Comparison of ENCODE assay signal across 8 cellular contexts in genomic region chr19:32345261-32346207, GRCh38. TPM values are rescaled to one million over a fixed set of nuclear protein-coding genes. Genes with fewer than 3 reads are reported as not detected.
DNase-seq lines count a peak whose midpoint lies in the region; FAIRE-seq and TF ChIP-seq lines count a peak whose summit lies in the region.

TSS of gene ZNF507 (plus strand) at chr19:32345610. CDS start at chr19:32352831, 7,221 bp downstream.

- TF ChIP-seq POLR2A in endothelial cell of umbilical vein (IDR thresholded peaks at IDR 0.05; ENCODE audit: low read depth, low read length) = peak; percentile 54

- peak within 1 kb of the TSS; percentile 93 for H3K9ac ChIP-seq in endothelial cell of umbilical vein (replicated peaks; ENCODE audit: extremely low read depth, insufficient read depth, low read length)

- intact Hi-C loops in endothelial cell of umbilical vein (cut with micrococcal nuclease) = loop anchor here (1.0 to 5.0 kb wide), 4 partner anchors 28 to 236 kb away; partner anchors contain the start of genes DPY19L3 and PDCD5

- BruUV-seq in endothelial cell of umbilical vein (replicated peaks; lab: Mats Ljungman, UMichigan) = TSS peak; percentile 38

- H3K4me1 ChIP-seq in endothelial cell of umbilical vein (ENCODE audit: control insufficient read depth, extremely low read depth, insufficient read depth, low read length) = peaks cover 13% of the 10 kb centered on the region

- no peaks in the 10 kb centered on the region for H3K9me1 ChIP-seq in endothelial cell of umbilical vein (replicated peaks; ENCODE audit: control insufficient read depth, extremely low read depth, insufficient read depth, low read length)

- no peaks in the 10 kb centered on the region for H3K9me3 ChIP-seq in endothelial cell of umbilical vein (replicated peaks; ENCODE audit: control insufficient read depth, insufficient read depth, low read length)

- peak within 1 kb of the TSS; percentile 88 to 93 (median 92) for H3K4me3 ChIP-seq in endothelial cell of umbilical vein (replicated peaks in 1 of 3; ENCODE audit: insufficient read depth in 1 of 3, low read depth in 1 of 3, low read length in 3 of 3)

- DNase-seq in Caki2 (ENCODE audit: low read depth) (peak; percentile 87), GM20000 (ENCODE audit: low spot score) (peak; percentile 95), HS-5 (ENCODE audit: low read depth) (peak; percentile 25), NOMO-1 treated with dmso at 0.1 percent for 144 hours (lab: John Stamatoyannopoulos, UW; ENCODE audit: unreplicated experiment) (peak; percentile 32), endothelial cell of umbilical vein (ENCODE audit: low read depth, low spot score) (peak; percentile 78), midbrain (lab: John Stamatoyannopoulos, UW) (peak; percentile 85)
- peak; percentile 63 for DNase-seq in activated CD8-positive, alpha-beta memory T cell treated with anti-CD3 and anti-CD28 coated beads, Interleukin-2, amount 50 U/mL, for 24 hours (ENCODE audit: extremely low read depth)
- DNase-seq in stimulated activated CD8-positive, alpha-beta memory T cell treated with anti-CD3 and anti-CD28 coated beads, Interleukin-15, amount 100 ng/mL, for 48 hours (ENCODE audit: low read depth in 2 of 2) = peak; percentile 76 to 79

- POLR2A ChIA-PET in endothelial cell of umbilical vein (lab: Charles Lee) = interaction anchor here (0.6 to 1.5 kb wide), 4 partner anchors 12 to 565 kb away, joined by 3 to 6 read pairs (median 4); partner anchors contain the start of gene DPY19L3

- H3K4me2 ChIP-seq in endothelial cell of umbilical vein (ENCODE audit: insufficient read depth, low read length) = peak within 1 kb of the TSS; percentile 99

- in situ Hi-C loops in Caki2 (cut with HindIII; ENCODE audit: low pct_unique_long_range_greater_than_20kb, low sequenced_read_pairs) = no loop called here

- H3K27ac ChIP-seq in endothelial cell of umbilical vein (ENCODE audit: insufficient read depth, low read depth, low read length) = peak within 1 kb of the TSS; percentile 73

- TF ChIP-seq CTCF in GM20000 (IDR thresholded peaks at IDR 0.05; ENCODE audit: extremely low read depth, missing control alignments) = no peak
- no peak for TF ChIP-seq CTCF in endothelial cell of umbilical vein (IDR thresholded peaks at IDR 0.05; ENCODE audit: extremely low read depth in 1 of 2, insufficient read depth in 1 of 2, low read depth in 1 of 2, low read length in 2 of 2)

- FAIRE-seq in endothelial cell of umbilical vein (lab: Jason Lieb, UNC) = peak; percentile 64

- CTCF ChIA-PET in endothelial cell of umbilical vein (lab: Charles Lee) = interaction anchor here (0.6 to 1.5 kb wide), 5 partner anchors 23 to 1663 kb away, joined by 3 to 4 read pairs (median 3); partner anchors contain the start of gene PDCD5

- peak within 1 kb of the TSS; percentile 96 for H2AFZ ChIP-seq in endothelial cell of umbilical vein (ENCODE audit: low read depth, low read length)

- peaks cover 0 to 2% of the 10 kb centered on the region in 2 experiments for H3K27me3 ChIP-seq in endothelial cell of umbilical vein (ENCODE audit: control insufficient read depth in 2 of 2, insufficient read depth in 2 of 2, low read length in 2 of 2)

- dilution Hi-C loops in endothelial cell of umbilical vein (cut with MboI; ENCODE audit: extremely low pct_ligation_motif_present, low sequenced_read_pairs) = no loop called here

- H3K79me2 ChIP-seq in endothelial cell of umbilical vein (ENCODE audit: control insufficient read depth, insufficient read depth, low read length) = peaks cover 39% of the 10 kb centered on the region

- H4K20me1 ChIP-seq in endothelial cell of umbilical vein (replicated peaks; ENCODE audit: control insufficient read depth, extremely low read depth, insufficient read depth, low read length) = no peaks in the 10 kb centered on the region

- H3K36me3 ChIP-seq in endothelial cell of umbilical vein (ENCODE audit: control insufficient read depth in 2 of 2, extremely low read depth in 1 of 2, insufficient read depth in 2 of 2, low read length in 2 of 2) = peaks cover 2 to 8% of the 10 kb centered on the region in 2 experiments

TF ChIP-seq in endothelial cell of umbilical vein, 7 proteins besides CTCF, POLR2A, EP300 and RAD21:
- TF ChIP-seq FOS (IDR thresholded peaks at IDR 0.05; ENCODE audit: borderline replicate concordance, insufficient read depth, low read length) (no peak), MYC (IDR thresholded peaks at IDR 0.05; ENCODE audit: low read depth, low read length) (no peak), JUN (IDR thresholded peaks at IDR 0.05; ENCODE audit: borderline replicate concordance, insufficient read depth, insufficient read length, low read depth) (no peak), MAX (IDR thresholded peaks at IDR 0.05; ENCODE audit: insufficient read depth, insufficient read length) (peak; percentile 82), POLR2AphosphoS5 (IDR thresholded peaks at IDR 0.05; ENCODE audit: insufficient read depth, low read depth, low read length) (peak; percentile 39), GATA2 (IDR thresholded peaks at IDR 0.05; ENCODE audit: insufficient read depth, insufficient read length, low read depth, low read length) (no peak), EZH2 (IDR thresholded peaks at IDR 0.05; ENCODE audit: borderline replicate concordance, low read depth, low read length, severe bottlenecking) (no peak)

RNA-seq across cellular contexts. Expression of gene ZNF507, which starts in this region (rescaled TPM):
- total RNA-seq in Caki2 (2014; rRNA removed; shearing (Covaris generic); ENCODE audit: low replicate concordance) = 3.2 and 4.6 TPM in 2 replicates
- 20.3 and 23.0 TPM in 2 replicates for total RNA-seq in endothelial cell of umbilical vein
- 4.8 and 6.8 TPM in 2 replicates for polyA plus RNA-seq in endothelial cell of umbilical vein
- 7.9 and 8.4 TPM in 2 replicates for polyA plus RNA-seq in endothelial cell of umbilical vein (2011; cell fraction: cytosol; rRNA removed)
- polyA plus RNA-seq in endothelial cell of umbilical vein (2011; cell fraction: nucleus; rRNA removed) = 21.5 and 23.7 TPM in 2 replicates
- 10.4 and 11.8 TPM in 2 replicates for polyA plus RNA-seq in endothelial cell of umbilical vein (2012)
- 16.3 and 16.4 TPM in 2 replicates for polyA minus RNA-seq in endothelial cell of umbilical vein
- 12.1 TPM for polyA minus RNA-seq in endothelial cell of umbilical vein (2011; cell fraction: cytosol; rRNA and poly(A)+ RNA removed)
- 23.9 and 34.8 TPM in 2 replicates for polyA minus RNA-seq in endothelial cell of umbilical vein (2011; cell fraction: nucleus; rRNA and poly(A)+ RNA removed)

Comparison
In these comparisons a context has a peak if more than half of its experiments do, and no peak if none do; other contexts are left out.
1. Peak in every context shown above with its lines: DNase-seq, H3K4me3 ChIP-seq and H3K27ac ChIP-seq.
2. DNase-seq: peak in every context shown above with its lines; median percentile 95 in GM20000; 87 in Caki2; 85 in midbrain; 78 in endothelial cell of umbilical vein; 78 in stimulated activated CD8-positive, alpha-beta memory T cell treated with anti-CD3 and anti-CD28 coated beads, Interleukin-15, amount 100 ng/mL, for 48 hours; 63 in activated CD8-positive, alpha-beta memory T cell treated with anti-CD3 and anti-CD28 coated beads, Interleukin-2, amount 50 U/mL, for 24 hours; 32 in NOMO-1 treated with dmso at 0.1 percent for 144 hours; 25 in HS-5.